In genomic region chr13:31614073-31614472, GRCh38 we compare ENCODE assay signal across 17 cellular contexts.
DNase-seq lines count a peak whose midpoint lies in the region; TF ChIP-seq lines count a peak whose summit lies in the region.
"Had no signal": no experiment of that assay in that cellular context is flagged by ENCODE, and none has a peak within 500 bp of the region (broad histone marks: within the 10 kb centered on the region; RNA-seq: fewer than 3 reads in every experiment).

No MANE protein-coding gene starts in this region.

- no peak for TF ChIP-seq CTCF in OCI-LY3 (IDR thresholded peaks at IDR 0.05; ENCODE audit: low read depth, low read length)
- TF ChIP-seq CTCF in esophagus muscularis mucosa (IDR thresholded peaks at IDR 0.05), result no peak

- intact Hi-C loops in esophagus muscularis mucosa (cut with DNase I), result no loop called here

- no peaks in the 10 kb centered on the region for H4K20me1 ChIP-seq in OCI-LY3 (ENCODE audit: insufficient read depth, low read length)
- H4K20me1 ChIP-seq: BLaER1 had no signal

- DNase-seq in OCI-M1 (lab: John Stamatoyannopoulos, UW), result peak; percentile 32
- DNase-seq in esophagus muscularis mucosa (ENCODE audit: extremely low spot score), result peak; percentile 37
- DNase-seq in NCI-H2227 (lab: John Stamatoyannopoulos, UW; ENCODE audit: unreplicated experiment), result no peak
- no peak for DNase-seq in islet precursor cell
- no peak for DNase-seq in NCI-H2227 treated with DMSO at 0.1 percent for 48 hours (lab: John Stamatoyannopoulos, UW)
- DNase-seq: 8988T; ACHN; BE2C; C1 segment of cervical spinal cord; CD4-positive, alpha-beta memory T cell; CD4-positive, CD25-positive, alpha-beta regulatory T cell; CD8-positive, alpha-beta memory T cell; COR-L47; DMS79 treated with DMSO at 0.1 percent for 48 hours; GF-D8 had no signal

- H3K27me3 ChIP-seq in OCI-LY3 (ENCODE audit: low read depth, low read length) (no peaks in the 10 kb centered on the region), esophagus muscularis mucosa (no peaks in the 10 kb centered on the region)
- H3K27me3 ChIP-seq: BE2C, BLaER1 had no signal

- H3K4me1 ChIP-seq in OCI-LY3 (ENCODE audit: low read length) (peaks cover 77% of the 10 kb centered on the region), esophagus muscularis mucosa (no peaks in the 10 kb centered on the region)
- H3K4me1 ChIP-seq: BE2C, BLaER1 had no signal

- no peak for TF ChIP-seq EP300 in esophagus muscularis mucosa (IDR thresholded peaks at IDR 0.05)

- H2AFZ ChIP-seq in OCI-LY3 (ENCODE audit: low read depth, low read length), result no peak overlapping the region

- H3K27ac ChIP-seq in OCI-LY3 (ENCODE audit: low read length) (peak overlapping the region; percentile 97), esophagus muscularis mucosa (replicated peaks in 1 of 4) (no peak overlapping the region)
- H3K27ac ChIP-seq: BLaER1 had no signal

- H3K79me2 ChIP-seq in OCI-LY3 (ENCODE audit: low read length), result no peaks in the 10 kb centered on the region

- WGBS in esophagus muscularis mucosa, result 100% methylated on average over 3 of the region's 3 CpGs

- no peaks in the 10 kb centered on the region for H3K9me3 ChIP-seq in OCI-LY3 (ENCODE audit: insufficient read depth, low read length)
- H3K9me3 ChIP-seq in esophagus muscularis mucosa, result peaks cover 0 to 9% (median 3%) of the 10 kb centered on the region in 4 donors
- H3K9me3 ChIP-seq: BE2C, BLaER1 had no signal

- TF ChIP-seq POLR2A in esophagus muscularis mucosa (IDR thresholded peaks at IDR 0.05; ENCODE audit: low read depth), result no peak

- peak overlapping the region; percentile 11; the same call in 1 of the 2 replicates for H3K4me3 ChIP-seq in OCI-LY3 (ENCODE audit: low read length)
- H3K4me3 ChIP-seq in esophagus muscularis mucosa, result no peak overlapping the region
- H3K4me3 ChIP-seq: BLaER1 had no signal

- H3K4me2 ChIP-seq in OCI-LY3 (ENCODE audit: low read length), result peak overlapping the region; percentile 49
- H3K4me2 ChIP-seq: BLaER1 had no signal

- H3K36me3 ChIP-seq in OCI-LY3 (replicated peaks; ENCODE audit: low read depth, low read length) (peaks cover 27% of the 10 kb centered on the region), esophagus muscularis mucosa (no peaks in the 10 kb centered on the region)
- H3K36me3 ChIP-seq: BE2C, BLaER1 had no signal

- peak overlapping the region; percentile 85 for H3K9ac ChIP-seq in OCI-LY3 (ENCODE audit: low read length)
- H3K9ac ChIP-seq: BLaER1 had no signal

Comparison
In these comparisons a context has a peak if more than half of its experiments do, and no peak if none do; other contexts are left out.
1. DNase-seq: peak in OCI-M1 (single experiment) and esophagus muscularis mucosa (single experiment); none in NCI-H2227 (single experiment), islet precursor cell (single experiment) and NCI-H2227 treated with DMSO at 0.1 percent for 48 hours (single experiment).